ENCODE assay signal across 28 cellular contexts in genomic region chr17:66782866-66783265, GRCh38. TPM values are rescaled to one million over a fixed set of nuclear protein-coding genes. Genes with fewer than 3 reads are reported as not detected.
"Had no signal": no experiment of that assay in that cellular context is flagged by ENCODE, and none has a peak within 500 bp of the region (broad histone marks: within the 10 kb centered on the region; RNA-seq: fewer than 3 reads in every experiment).

No MANE protein-coding gene starts in this region.

- H3K36me3 ChIP-seq: cardiac muscle cell, thoracic aorta had no signal

- H3K27me3 Mint-ChIP-seq: activated CD4-positive, alpha-beta T cell treated with anti-CD3 and anti-CD28 coated beads, Interleukin-2, amount 10 ng/mL, durations not matched to agents 24 days and 14 days; activated CD8-positive, alpha-beta memory T cell treated with anti-CD3 and anti-CD28 coated beads, Interleukin-2, amount 10 ng/mL, durations not matched to agents 7 days and 5 days; activated CD8-positive, alpha-beta T cell treated with anti-CD3 and anti-CD28 coated beads for 36 hours; activated naive CD4-positive, alpha-beta T cell treated with anti-CD3 and anti-CD28 coated beads, Interleukin-2, amount 10 ng/mL, durations not matched to agents 7 days and 5 days; naive B cell; progenitor cell of endocrine pancreas; T-helper 17 cell had no signal

- ATAC-seq: activated CD4-positive, CD25-positive, alpha-beta regulatory T cell treated with anti-CD3 and anti-CD28 coated beads, Interleukin-2, amount 50 U/mL, for 24 hours; activated CD8-positive, alpha-beta memory T cell treated with anti-CD3 and anti-CD28 coated beads, Interleukin-2, amount 10 ng/mL, durations not matched to agents 7 days and 5 days; activated CD8-positive, alpha-beta T cell treated with anti-CD3 and anti-CD28 coated beads for 36 hours; esophagus mucosa; left lobe of liver; lower lobe of right lung; mucosa of descending colon; T-helper 17 cell had no signal

- H3K9me3 Mint-ChIP-seq: activated CD4-positive, alpha-beta T cell treated with anti-CD3 and anti-CD28 coated beads, Interleukin-2, amount 10 ng/mL, durations not matched to agents 24 days and 14 days; activated CD8-positive, alpha-beta T cell treated with anti-CD3 and anti-CD28 coated beads for 36 hours; activated naive CD4-positive, alpha-beta T cell treated with anti-CD3 and anti-CD28 coated beads, Interleukin-2, amount 10 ng/mL, durations not matched to agents 7 days and 5 days had no signal

- H3K27ac ChIP-seq: cardiac muscle cell, lower lobe of right lung, spleen, thoracic aorta, upper lobe of left lung had no signal

- H3K4me3 ChIP-seq: cardiac muscle cell, lower lobe of right lung, mucosa of descending colon, spleen, thoracic aorta, upper lobe of left lung had no signal

- H3K4me3 Mint-ChIP-seq: activated CD4-positive, alpha-beta T cell treated with anti-CD3 and anti-CD28 coated beads, Interleukin-2, amount 10 ng/mL, durations not matched to agents 24 days and 14 days; activated CD8-positive, alpha-beta memory T cell treated with anti-CD3 and anti-CD28 coated beads, Interleukin-2, amount 10 ng/mL, durations not matched to agents 7 days and 5 days; activated CD8-positive, alpha-beta T cell treated with anti-CD3 and anti-CD28 coated beads for 36 hours; activated naive CD4-positive, alpha-beta T cell treated with anti-CD3 and anti-CD28 coated beads, Interleukin-2, amount 10 ng/mL, durations not matched to agents 7 days and 5 days; naive B cell; T-helper 17 cell had no signal

- H3K27ac Mint-ChIP-seq: activated CD4-positive, alpha-beta T cell treated with anti-CD3 and anti-CD28 coated beads, Interleukin-2, amount 10 ng/mL, durations not matched to agents 24 days and 14 days; activated CD8-positive, alpha-beta memory T cell treated with anti-CD3 and anti-CD28 coated beads, Interleukin-2, amount 10 ng/mL, durations not matched to agents 7 days and 5 days; activated CD8-positive, alpha-beta T cell treated with anti-CD3 and anti-CD28 coated beads for 36 hours; naive B cell; progenitor cell of endocrine pancreas; T-helper 17 cell had no signal

- H3K27me3 ChIP-seq: cardiac muscle cell, spleen, upper lobe of left lung had no signal

- H3K9me3 ChIP-seq: lower lobe of right lung, mucosa of descending colon, spleen, thoracic aorta, upper lobe of left lung had no signal

- H3K4me1 Mint-ChIP-seq: activated CD4-positive, alpha-beta T cell treated with anti-CD3 and anti-CD28 coated beads, Interleukin-2, amount 10 ng/mL, durations not matched to agents 24 days and 14 days; activated CD8-positive, alpha-beta memory T cell treated with anti-CD3 and anti-CD28 coated beads, Interleukin-2, amount 10 ng/mL, durations not matched to agents 7 days and 5 days; activated naive CD4-positive, alpha-beta T cell treated with anti-CD3 and anti-CD28 coated beads, Interleukin-2, amount 10 ng/mL, durations not matched to agents 7 days and 5 days had no signal

- DNase-seq: activated CD4-positive, alpha-beta T cell treated with anti-CD3 and anti-CD28 coated beads, Interleukin-2, amount 10 ng/mL, durations not matched to agents 24 days and 14 days; activated CD8-positive, alpha-beta memory T cell treated with anti-CD3 and anti-CD28 coated beads, Interleukin-2, amount 10 ng/mL, durations not matched to agents 7 days and 5 days; activated CD8-positive, alpha-beta T cell treated with anti-CD3 and anti-CD28 coated beads for 36 hours; activated effector memory CD4-positive, alpha-beta T cell treated with anti-CD3 and anti-CD28 coated beads, Interleukin-2, amount 50 U/mL, for 16 hours; activated naive CD4-positive, alpha-beta T cell treated with anti-CD3 and anti-CD28 coated beads, Interleukin-2, amount 10 ng/mL, durations not matched to agents 7 days and 5 days; activated T-cell treated with anti-CD3 and anti-CD28 coated beads for 4 hours; amygdala; dermis blood vessel endothelial cell; effector memory CD4-positive, alpha-beta T cell; foreskin melanocyte; kidney; lower lobe of right lung; mesendoderm; mucosa of descending colon; naive B cell; spleen; stimulated activated CD4-positive, alpha-beta T cell treated with anti-CD3 and anti-CD28 coated beads, Interleukin-4, amount 100 ng/mL, for 1 hour; stimulated activated naive CD4-positive, alpha-beta T cell treated with Interleukin-2 at 50 U/mL for 16 hours; T-helper 17 cell; upper lobe of left lung had no signal

- H3K36me3 Mint-ChIP-seq: naive B cell had no signal

- FAIRE-seq: endothelial cell of umbilical vein, kidney had no signal

- H3K4me1 ChIP-seq: lower lobe of right lung, spleen had no signal

RNA-seq across cellular contexts. Expression of gene CACNG5, which starts 52.1 kb away (rescaled TPM):
- total RNA-seq: activated CD4-positive, alpha-beta T cell treated with anti-CD3 and anti-CD28 coated beads, Interleukin-2, amount 10 ng/mL, durations not matched to agents 24 days and 14 days; activated CD8-positive, alpha-beta memory T cell treated with anti-CD3 and anti-CD28 coated beads, Interleukin-2, amount 10 ng/mL, durations not matched to agents 7 days and 5 days; activated CD8-positive, alpha-beta T cell treated with anti-CD3 and anti-CD28 coated beads for 36 hours; cardiac muscle cell; dermis blood vessel endothelial cell; endothelial cell of umbilical vein; esophagus mucosa; kidney; left lobe of liver; lower lobe of right lung; osteocyte; progenitor cell of endocrine pancreas; T-helper 17 cell; thoracic aorta; upper lobe of left lung had no signal
